19 cellular contexts compared by ENCODE assay signal in the genomic region with DNA sequence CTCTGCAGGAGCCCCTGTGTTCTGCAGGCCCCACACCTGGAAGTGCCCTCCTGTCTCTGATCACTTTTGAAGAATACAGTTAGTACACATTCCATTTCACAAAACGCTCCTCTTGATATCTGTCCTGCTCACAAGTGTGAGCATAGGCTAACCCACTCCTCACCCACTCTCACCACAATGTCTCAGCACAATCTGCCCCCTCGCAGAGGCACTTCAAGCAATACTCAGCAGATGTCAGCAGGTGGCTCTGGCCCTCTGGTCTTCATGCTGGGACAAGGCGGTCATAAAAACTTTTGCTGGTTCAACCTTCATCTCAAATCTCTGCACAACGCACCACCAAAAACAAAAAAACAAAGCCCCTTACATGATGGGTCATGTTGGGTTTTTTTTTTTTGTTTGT.
A peak's percentile ranks its signal among the peaks of the same experiment; 100 is the strongest.
DNase-seq lines count a peak whose midpoint lies in the region; ATAC-seq, FAIRE-seq and TF ChIP-seq lines count a peak whose summit lies in the region.
"Had no signal": no experiment of that assay in that cellular context is flagged by ENCODE, and none has a peak within 500 bp of the region (broad histone marks: within the 10 kb centered on the region; RNA-seq: fewer than 3 reads in every experiment).

No MANE protein-coding gene starts in this region.

- no peak for FAIRE-seq in HepG2 (lab: Jason Lieb, UNC)
- FAIRE-seq: G401.6 had no signal

- POLR2A ChIA-PET in HepG2 (lab: Yijun Ruan, JAX) = no interaction called here

- intact Hi-C loops in HepG2 (cut with micrococcal nuclease; ENCODE audit: unreplicated experiment) = no loop called here
- intact Hi-C loops in right lobe of liver (cut with DNase I) = no loop called here

- H3K36me3 ChIP-seq in HepG2 (replicated peaks in 1 of 2; ENCODE audit: control insufficient read depth in 1 of 2, insufficient read depth in 2 of 2, low read length in 2 of 2) (no peaks in the 10 kb centered on the region), right lobe of liver (no peaks in the 10 kb centered on the region)
- H3K36me3 ChIP-seq: MG63 had no signal

- no peak for TF ChIP-seq POLR2A in HepG2 (IDR thresholded peaks at IDR 0.05; ENCODE audit: insufficient read depth in 1 of 2, low read depth in 2 of 2, low read length in 2 of 2)
- TF ChIP-seq POLR2A in right lobe of liver (IDR thresholded peaks at IDR 0.05) = no peak

- no peak; the same call in 2 of the 3 replicates for ATAC-seq in HepG2
- no peak for ATAC-seq in right lobe of liver
- no peak for ATAC-seq in GM18858 (IDR thresholded peaks at IDR 0.05; ENCODE audit: unreplicated experiment)
- ATAC-seq in HG03521 (IDR thresholded peaks at IDR 0.05; ENCODE audit: unreplicated experiment) = no peak

- TF ChIP-seq CTCF in HepG2 (CRISPR knock-in tag; IDR thresholded peaks at IDR 0.05) = no peak
- no peak for TF ChIP-seq CTCF in right lobe of liver (IDR thresholded peaks at IDR 0.05)
- TF ChIP-seq CTCF in VCaP (conservative IDR thresholded peaks at IDR 0.05) = peak; percentile 61
- peak; percentile 2 for TF ChIP-seq CTCF in foreskin fibroblast (IDR thresholded peaks at IDR 0.05; ENCODE audit: low read depth, low read length)

- BruUV-seq in HepG2 (replicated peaks; lab: Mats Ljungman, UMichigan) = no TSS peak

- H3K27ac ChIP-seq in HepG2 (ENCODE audit: extremely low read length, insufficient read depth, low read length) = no peak overlapping the region
- H3K27ac ChIP-seq in right lobe of liver = no peak overlapping the region
- no peak overlapping the region for H3K27ac ChIP-seq in VCaP

- H3K27me3 ChIP-seq in HepG2 (ENCODE audit: control insufficient read depth in 1 of 2, insufficient read depth in 2 of 2, low read length in 2 of 2) = peaks cover 2 to 10% of the 10 kb centered on the region in 2 experiments; a peak in 2 of 5 replicates
- no peaks in the 10 kb centered on the region for H3K27me3 ChIP-seq in right lobe of liver

- no peak overlapping the region for H3K9ac ChIP-seq in HepG2 (ENCODE audit: insufficient read depth, low read depth, low read length)

- in situ Hi-C loops in HepG2 (cut with HindIII; ENCODE audit: extremely low pct_ligation_motif_present, low pct_unique_long_range_greater_than_20kb) = no loop called here

- H3K79me2 ChIP-seq in HepG2 (ENCODE audit: insufficient read depth, low read length) = no peaks in the 10 kb centered on the region

- DNase-seq in HepG2 (ENCODE audit: low spot score) (no peak), right lobe of liver (no peak), foreskin fibroblast (no peak), ureter (ENCODE audit: low spot score) (no peak)
- DNase-seq: CD4-positive, CD25-positive, alpha-beta regulatory T cell; COR-L47; HCEC 1CT; MG63; NCI-H1048; NCI-H1436; NCI-H2029; NCI-H2171; NCI-H446; NCI-H526 treated with DMSO at 0.1 percent for 48 hours; SHP77 had no signal

- H2AFZ ChIP-seq in HepG2 (ENCODE audit: low read length) = no peak overlapping the region

- peaks cover 2% of the 10 kb centered on the region; the same call in 1 of the 2 replicates for H4K20me1 ChIP-seq in HepG2 (ENCODE audit: insufficient read depth, low read length)

- WGBS in HepG2 (ENCODE audit: low lambda C conversion rate) = 10% methylated on average over 4 of the region's 4 CpGs
- WGBS in right lobe of liver (ENCODE audit: insufficient coverage, low coverage, low lambda C conversion rate, missing lambda C conversion rate) = 31% methylated on average over 4 of the region's 4 CpGs

- no peak for TF ChIP-seq EP300 in HepG2 (IDR thresholded peaks at IDR 0.05; ENCODE audit: low read depth in 2 of 2, low read length in 2 of 2)
- no peak for TF ChIP-seq EP300 in HepG2 (CRISPR knock-in tag; IDR thresholded peaks at IDR 0.05; ENCODE audit: borderline replicate concordance)

- TF ChIP-seq RAD21 in HepG2 (CRISPR knock-in tag; IDR thresholded peaks at IDR 0.05) = no peak

- H3K4me3 ChIP-seq in HepG2 (replicated peaks in 1 of 3; ENCODE audit: insufficient read depth in 1 of 3, low read depth in 2 of 3, low read length in 3 of 3) (no peak overlapping the region), right lobe of liver (no peak overlapping the region), foreskin fibroblast (ENCODE audit: low read depth in 1 of 2, low read length in 2 of 2) (no peak overlapping the region)
- H3K4me3 ChIP-seq: MG63 had no signal

- no peaks in the 10 kb centered on the region for H3K9me3 ChIP-seq in HepG2 (ENCODE audit: low read length)
- H3K9me3 ChIP-seq in right lobe of liver = no peaks in the 10 kb centered on the region
- H3K9me3 ChIP-seq: MG63 had no signal

- H3K4me2 ChIP-seq in HepG2 (ENCODE audit: low read depth, low read length) = no peak overlapping the region

- H3K4me1 ChIP-seq in HepG2 (ENCODE audit: insufficient read depth, low read length) = no peaks in the 10 kb centered on the region
- no peaks in the 10 kb centered on the region for H3K4me1 ChIP-seq in right lobe of liver

- CTCF ChIA-PET in HepG2 (lab: Yijun Ruan, JAX; ENCODE audit: low intra/inter-chr PET ratio, low total read pairs) = no interaction called here

TF ChIP-seq in HepG2, 621 proteins besides CTCF, POLR2A, EP300 and RAD21:
- TF ChIP-seq STAG1 (CRISPR knock-in tag; IDR thresholded peaks at IDR 0.05) = 0 out of 2 replicates have a peak, but pooled peaks have one; percentile 4
- no peak for TF ChIP-seq ZNF660 (CRISPR knock-in tag; IDR thresholded peaks at IDR 0.05; ENCODE audit: borderline replicate concordance, low read depth)
- TF ChIP-seq, protein P1, sequence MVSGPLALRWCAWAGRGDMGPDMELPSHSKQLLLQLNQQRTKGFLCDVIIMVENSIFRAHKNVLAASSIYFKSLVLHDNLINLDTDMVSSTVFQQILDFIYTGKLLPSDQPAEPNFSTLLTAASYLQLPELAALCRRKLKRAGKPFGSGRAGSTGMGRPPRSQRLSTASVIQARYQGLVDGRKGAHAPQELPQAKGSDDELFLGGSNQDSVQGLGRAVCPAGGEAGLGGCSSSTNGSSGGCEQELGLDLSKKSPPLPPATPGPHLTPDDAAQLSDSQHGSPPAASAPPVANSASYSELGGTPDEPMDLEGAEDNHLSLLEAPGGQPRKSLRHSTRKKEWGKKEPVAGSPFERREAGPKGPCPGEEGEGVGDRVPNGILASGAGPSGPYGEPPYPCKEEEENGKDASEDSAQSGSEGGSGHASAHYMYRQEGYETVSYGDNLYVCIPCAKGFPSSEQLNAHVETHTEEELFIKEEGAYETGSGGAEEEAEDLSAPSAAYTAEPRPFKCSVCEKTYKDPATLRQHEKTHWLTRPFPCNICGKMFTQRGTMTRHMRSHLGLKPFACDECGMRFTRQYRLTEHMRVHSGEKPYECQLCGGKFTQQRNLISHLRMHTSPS (CRISPR knock-in tag; IDR thresholded peaks at IDR 0.05; ENCODE audit: low read depth) = no peak
- TF ChIP-seq, protein P2, sequence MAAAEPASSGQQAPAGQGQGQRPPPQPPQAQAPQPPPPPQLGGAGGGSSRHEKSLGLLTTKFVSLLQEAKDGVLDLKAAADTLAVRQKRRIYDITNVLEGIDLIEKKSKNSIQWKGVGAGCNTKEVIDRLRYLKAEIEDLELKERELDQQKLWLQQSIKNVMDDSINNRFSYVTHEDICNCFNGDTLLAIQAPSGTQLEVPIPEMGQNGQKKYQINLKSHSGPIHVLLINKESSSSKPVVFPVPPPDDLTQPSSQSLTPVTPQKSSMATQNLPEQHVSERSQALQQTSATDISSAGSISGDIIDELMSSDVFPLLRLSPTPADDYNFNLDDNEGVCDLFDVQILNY (CRISPR knock-in tag; conservative IDR thresholded peaks at IDR 0.05) = no peak
- TF ChIP-seq ZKSCAN5 (CRISPR knock-in tag; IDR thresholded peaks at IDR 0.05) = no peak
- no peak for TF ChIP-seq ZBTB42 (CRISPR knock-in tag; IDR thresholded peaks at IDR 0.05)
- TF ChIP-seq, protein P3, sequence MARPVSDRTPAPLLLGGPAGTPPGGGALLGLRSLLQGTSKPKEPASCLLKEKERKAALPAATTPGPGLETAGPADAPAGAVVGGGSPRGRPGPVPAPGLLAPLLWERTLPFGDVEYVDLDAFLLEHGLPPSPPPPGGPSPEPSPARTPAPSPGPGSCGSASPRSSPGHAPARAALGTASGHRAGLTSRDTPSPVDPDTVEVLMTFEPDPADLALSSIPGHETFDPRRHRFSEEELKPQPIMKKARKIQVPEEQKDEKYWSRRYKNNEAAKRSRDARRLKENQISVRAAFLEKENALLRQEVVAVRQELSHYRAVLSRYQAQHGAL (CRISPR knock-in tag; IDR thresholded peaks at IDR 0.05; ENCODE audit: not compliant biosample characterization) = no peak
- no peak for TF ChIP-seq FOXK2 (IDR thresholded peaks at IDR 0.05)
- TF ChIP-seq KLF16 (CRISPR knock-in tag; IDR thresholded peaks at IDR 0.05) = no peak

Comparison
In these comparisons a context has a peak if more than half of its experiments do, and no peak if none do; other contexts are left out.
1. CTCF ChIP-seq: peak in VCaP (single experiment) and foreskin fibroblast (single experiment); none in HepG2 (single experiment) and right lobe of liver (0 of 4).